ENCODE assay signal across 1 cellular context in the genomic region with DNA sequence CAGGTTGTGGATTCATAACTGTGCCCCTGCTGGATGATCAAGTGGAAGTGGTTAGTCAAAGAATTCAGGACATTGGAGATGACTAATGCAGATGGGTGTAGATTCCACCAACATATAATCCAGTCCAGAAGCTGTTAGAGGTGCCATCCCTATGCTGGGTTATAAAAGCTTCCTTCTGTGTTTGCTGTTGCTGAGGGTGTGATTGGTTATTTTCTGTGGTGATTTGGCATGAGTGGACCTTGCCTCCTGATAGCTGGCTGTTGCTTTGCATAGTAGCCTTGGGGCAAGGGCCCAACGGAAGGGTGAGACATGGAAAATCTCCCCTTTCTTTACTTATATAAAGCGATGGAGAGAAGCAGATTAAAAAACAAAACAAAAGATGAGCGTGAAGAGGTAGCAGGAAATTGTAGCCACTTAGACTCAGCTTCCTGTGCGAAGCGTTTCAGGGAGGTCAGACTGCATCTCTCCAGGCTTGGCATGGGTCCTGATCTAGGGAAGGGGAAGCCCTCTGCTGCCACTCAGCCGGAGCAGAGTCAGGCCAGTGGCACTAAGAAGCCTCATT.
TF ChIP-seq lines count a peak whose summit lies in the region.

No MANE protein-coding gene starts in this region.

TF ChIP-seq in WTC11, 78 proteins besides CTCF, POLR2A, EP300 and RAD21 (continued from another document):
- TF ChIP-seq, protein P1, sequence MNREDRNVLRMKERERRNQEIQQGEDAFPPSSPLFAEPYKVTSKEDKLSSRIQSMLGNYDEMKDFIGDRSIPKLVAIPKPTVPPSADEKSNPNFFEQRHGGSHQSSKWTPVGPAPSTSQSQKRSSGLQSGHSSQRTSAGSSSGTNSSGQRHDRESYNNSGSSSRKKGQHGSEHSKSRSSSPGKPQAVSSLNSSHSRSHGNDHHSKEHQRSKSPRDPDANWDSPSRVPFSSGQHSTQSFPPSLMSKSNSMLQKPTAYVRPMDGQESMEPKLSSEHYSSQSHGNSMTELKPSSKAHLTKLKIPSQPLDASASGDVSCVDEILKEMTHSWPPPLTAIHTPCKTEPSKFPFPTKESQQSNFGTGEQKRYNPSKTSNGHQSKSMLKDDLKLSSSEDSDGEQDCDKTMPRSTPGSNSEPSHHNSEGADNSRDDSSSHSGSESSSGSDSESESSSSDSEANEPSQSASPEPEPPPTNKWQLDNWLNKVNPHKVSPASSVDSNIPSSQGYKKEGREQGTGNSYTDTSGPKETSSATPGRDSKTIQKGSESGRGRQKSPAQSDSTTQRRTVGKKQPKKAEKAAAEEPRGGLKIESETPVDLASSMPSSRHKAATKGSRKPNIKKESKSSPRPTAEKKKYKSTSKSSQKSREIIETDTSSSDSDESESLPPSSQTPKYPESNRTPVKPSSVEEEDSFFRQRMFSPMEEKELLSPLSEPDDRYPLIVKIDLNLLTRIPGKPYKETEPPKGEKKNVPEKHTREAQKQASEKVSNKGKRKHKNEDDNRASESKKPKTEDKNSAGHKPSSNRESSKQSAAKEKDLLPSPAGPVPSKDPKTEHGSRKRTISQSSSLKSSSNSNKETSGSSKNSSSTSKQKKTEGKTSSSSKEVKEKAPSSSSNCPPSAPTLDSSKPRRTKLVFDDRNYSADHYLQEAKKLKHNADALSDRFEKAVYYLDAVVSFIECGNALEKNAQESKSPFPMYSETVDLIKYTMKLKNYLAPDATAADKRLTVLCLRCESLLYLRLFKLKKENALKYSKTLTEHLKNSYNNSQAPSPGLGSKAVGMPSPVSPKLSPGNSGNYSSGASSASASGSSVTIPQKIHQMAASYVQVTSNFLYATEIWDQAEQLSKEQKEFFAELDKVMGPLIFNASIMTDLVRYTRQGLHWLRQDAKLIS (CRISPR knock-in tag; IDR thresholded peaks at IDR 0.05; ENCODE audit: borderline replicate concordance), result no peak
- TF ChIP-seq ATF1 (CRISPR knock-in tag; IDR thresholded peaks at IDR 0.05) (no peak), ZNF423 (CRISPR knock-in tag; IDR thresholded peaks at IDR 0.05) (no peak), FOXJ3 (CRISPR knock-in tag; IDR thresholded peaks at IDR 0.05; ENCODE audit: borderline replicate concordance) (no peak), JAZF1 (CRISPR knock-in tag; IDR thresholded peaks at IDR 0.05) (no peak), CREB1 (CRISPR knock-in tag; IDR thresholded peaks at IDR 0.05) (no peak), NR2C2 (CRISPR knock-in tag; IDR thresholded peaks at IDR 0.05) (no peak), NFE2L1 (CRISPR knock-in tag; IDR thresholded peaks at IDR 0.05) (no peak), TEAD1 (CRISPR knock-in tag; IDR thresholded peaks at IDR 0.05) (no peak), FOXP1 (CRISPR knock-in tag; IDR thresholded peaks at IDR 0.05; ENCODE audit: borderline replicate concordance) (no peak)
- TF ChIP-seq, protein P2, sequence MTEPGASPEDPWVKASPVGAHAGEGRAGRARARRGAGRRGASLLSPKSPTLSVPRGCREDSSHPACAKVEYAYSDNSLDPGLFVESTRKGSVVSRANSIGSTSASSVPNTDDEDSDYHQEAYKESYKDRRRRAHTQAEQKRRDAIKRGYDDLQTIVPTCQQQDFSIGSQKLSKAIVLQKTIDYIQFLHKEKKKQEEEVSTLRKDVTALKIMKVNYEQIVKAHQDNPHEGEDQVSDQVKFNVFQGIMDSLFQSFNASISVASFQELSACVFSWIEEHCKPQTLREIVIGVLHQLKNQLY (CRISPR knock-in tag; IDR thresholded peaks at IDR 0.05), result no peak
